ENCODE assay signal across 1 cellular context in the genomic region with DNA sequence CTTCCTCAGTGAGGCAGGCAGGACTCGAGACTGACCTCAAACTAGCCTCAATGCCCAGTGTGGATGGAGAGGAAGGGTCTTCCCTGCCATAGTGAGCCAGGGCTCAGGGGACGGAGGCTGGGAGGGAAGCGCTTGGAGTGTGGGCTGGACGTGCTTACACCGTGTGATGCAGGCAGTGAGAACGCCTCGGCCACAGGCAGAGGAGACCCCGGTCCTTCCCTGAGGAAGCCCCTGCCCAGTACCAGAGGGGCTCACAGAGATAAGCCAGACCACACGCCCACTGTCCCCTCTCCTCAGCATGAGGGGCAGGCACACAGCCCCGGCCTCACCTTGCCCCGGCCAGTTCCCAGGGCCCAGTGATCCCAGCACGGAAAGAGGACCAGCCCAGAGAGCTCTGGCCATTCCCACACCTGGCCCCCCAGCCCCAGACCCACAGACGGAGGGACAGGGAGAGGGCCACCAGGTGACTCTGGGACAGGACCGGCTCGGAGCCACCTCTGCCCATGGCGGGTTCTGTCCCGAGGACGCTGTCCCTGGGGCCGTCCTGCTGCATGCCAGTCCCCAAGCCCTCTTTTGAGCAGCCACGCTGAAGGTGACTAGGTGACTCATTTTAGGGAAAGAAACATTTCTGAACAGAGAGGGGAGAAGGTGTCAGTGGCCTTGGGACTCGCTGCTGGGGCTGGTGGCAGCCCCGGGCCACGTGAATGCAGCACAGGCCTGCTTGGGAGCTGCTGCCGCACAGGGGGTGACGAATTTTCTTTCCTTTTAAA.
TF ChIP-seq lines count a peak whose summit lies in the region.

No MANE protein-coding gene starts in this region.

TF ChIP-seq in H1, 55 proteins besides CTCF, POLR2A, EP300 and RAD21:
- TF ChIP-seq EGR1 (IDR thresholded peaks at IDR 0.05; ENCODE audit: borderline replicate concordance, low read depth, low read length), result no peak
- TF ChIP-seq, protein P1, sequence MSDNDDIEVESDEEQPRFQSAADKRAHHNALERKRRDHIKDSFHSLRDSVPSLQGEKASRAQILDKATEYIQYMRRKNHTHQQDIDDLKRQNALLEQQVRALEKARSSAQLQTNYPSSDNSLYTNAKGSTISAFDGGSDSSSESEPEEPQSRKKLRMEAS (IDR thresholded peaks at IDR 0.05), result no peak
- TF ChIP-seq SRF (IDR thresholded peaks at IDR 0.05; ENCODE audit: low read depth, low read length), result no peak
- no peak for TF ChIP-seq ZNF274 (IDR thresholded peaks at IDR 0.05; ENCODE audit: borderline replicate concordance, extremely low read depth, low read length)
- no peak for TF ChIP-seq SP1 (IDR thresholded peaks at IDR 0.05; ENCODE audit: low read depth, low read length)
- TF ChIP-seq, protein P2, sequence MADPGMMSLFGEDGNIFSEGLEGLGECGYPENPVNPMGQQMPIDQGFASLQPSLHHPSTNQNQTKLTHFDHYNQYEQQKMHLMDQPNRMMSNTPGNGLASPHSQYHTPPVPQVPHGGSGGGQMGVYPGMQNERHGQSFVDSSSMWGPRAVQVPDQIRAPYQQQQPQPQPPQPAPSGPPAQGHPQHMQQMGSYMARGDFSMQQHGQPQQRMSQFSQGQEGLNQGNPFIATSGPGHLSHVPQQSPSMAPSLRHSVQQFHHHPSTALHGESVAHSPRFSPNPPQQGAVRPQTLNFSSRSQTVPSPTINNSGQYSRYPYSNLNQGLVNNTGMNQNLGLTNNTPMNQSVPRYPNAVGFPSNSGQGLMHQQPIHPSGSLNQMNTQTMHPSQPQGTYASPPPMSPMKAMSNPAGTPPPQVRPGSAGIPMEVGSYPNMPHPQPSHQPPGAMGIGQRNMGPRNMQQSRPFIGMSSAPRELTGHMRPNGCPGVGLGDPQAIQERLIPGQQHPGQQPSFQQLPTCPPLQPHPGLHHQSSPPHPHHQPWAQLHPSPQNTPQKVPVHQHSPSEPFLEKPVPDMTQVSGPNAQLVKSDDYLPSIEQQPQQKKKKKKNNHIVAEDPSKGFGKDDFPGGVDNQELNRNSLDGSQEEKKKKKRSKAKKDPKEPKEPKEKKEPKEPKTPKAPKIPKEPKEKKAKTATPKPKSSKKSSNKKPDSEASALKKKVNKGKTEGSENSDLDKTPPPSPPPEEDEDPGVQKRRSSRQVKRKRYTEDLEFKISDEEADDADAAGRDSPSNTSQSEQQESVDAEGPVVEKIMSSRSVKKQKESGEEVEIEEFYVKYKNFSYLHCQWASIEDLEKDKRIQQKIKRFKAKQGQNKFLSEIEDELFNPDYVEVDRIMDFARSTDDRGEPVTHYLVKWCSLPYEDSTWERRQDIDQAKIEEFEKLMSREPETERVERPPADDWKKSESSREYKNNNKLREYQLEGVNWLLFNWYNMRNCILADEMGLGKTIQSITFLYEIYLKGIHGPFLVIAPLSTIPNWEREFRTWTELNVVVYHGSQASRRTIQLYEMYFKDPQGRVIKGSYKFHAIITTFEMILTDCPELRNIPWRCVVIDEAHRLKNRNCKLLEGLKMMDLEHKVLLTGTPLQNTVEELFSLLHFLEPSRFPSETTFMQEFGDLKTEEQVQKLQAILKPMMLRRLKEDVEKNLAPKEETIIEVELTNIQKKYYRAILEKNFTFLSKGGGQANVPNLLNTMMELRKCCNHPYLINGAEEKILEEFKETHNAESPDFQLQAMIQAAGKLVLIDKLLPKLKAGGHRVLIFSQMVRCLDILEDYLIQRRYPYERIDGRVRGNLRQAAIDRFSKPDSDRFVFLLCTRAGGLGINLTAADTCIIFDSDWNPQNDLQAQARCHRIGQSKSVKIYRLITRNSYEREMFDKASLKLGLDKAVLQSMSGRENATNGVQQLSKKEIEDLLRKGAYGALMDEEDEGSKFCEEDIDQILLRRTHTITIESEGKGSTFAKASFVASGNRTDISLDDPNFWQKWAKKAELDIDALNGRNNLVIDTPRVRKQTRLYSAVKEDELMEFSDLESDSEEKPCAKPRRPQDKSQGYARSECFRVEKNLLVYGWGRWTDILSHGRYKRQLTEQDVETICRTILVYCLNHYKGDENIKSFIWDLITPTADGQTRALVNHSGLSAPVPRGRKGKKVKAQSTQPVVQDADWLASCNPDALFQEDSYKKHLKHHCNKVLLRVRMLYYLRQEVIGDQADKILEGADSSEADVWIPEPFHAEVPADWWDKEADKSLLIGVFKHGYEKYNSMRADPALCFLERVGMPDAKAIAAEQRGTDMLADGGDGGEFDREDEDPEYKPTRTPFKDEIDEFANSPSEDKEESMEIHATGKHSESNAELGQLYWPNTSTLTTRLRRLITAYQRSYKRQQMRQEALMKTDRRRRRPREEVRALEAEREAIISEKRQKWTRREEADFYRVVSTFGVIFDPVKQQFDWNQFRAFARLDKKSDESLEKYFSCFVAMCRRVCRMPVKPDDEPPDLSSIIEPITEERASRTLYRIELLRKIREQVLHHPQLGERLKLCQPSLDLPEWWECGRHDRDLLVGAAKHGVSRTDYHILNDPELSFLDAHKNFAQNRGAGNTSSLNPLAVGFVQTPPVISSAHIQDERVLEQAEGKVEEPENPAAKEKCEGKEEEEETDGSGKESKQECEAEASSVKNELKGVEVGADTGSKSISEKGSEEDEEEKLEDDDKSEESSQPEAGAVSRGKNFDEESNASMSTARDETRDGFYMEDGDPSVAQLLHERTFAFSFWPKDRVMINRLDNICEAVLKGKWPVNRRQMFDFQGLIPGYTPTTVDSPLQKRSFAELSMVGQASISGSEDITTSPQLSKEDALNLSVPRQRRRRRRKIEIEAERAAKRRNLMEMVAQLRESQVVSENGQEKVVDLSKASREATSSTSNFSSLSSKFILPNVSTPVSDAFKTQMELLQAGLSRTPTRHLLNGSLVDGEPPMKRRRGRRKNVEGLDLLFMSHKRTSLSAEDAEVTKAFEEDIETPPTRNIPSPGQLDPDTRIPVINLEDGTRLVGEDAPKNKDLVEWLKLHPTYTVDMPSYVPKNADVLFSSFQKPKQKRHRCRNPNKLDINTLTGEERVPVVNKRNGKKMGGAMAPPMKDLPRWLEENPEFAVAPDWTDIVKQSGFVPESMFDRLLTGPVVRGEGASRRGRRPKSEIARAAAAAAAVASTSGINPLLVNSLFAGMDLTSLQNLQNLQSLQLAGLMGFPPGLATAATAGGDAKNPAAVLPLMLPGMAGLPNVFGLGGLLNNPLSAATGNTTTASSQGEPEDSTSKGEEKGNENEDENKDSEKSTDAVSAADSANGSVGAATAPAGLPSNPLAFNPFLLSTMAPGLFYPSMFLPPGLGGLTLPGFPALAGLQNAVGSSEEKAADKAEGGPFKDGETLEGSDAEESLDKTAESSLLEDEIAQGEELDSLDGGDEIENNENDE (IDR thresholded peaks at IDR 0.05; ENCODE audit: insufficient replicate concordance, low read length), result no peak
